Comparison of ENCODE assay signal across 1 cellular context in genomic region chr16:71807905-71808592, GRCh38.
TF ChIP-seq lines count a peak whose summit lies in the region.

No MANE protein-coding gene starts in this region.

TF ChIP-seq in K562, 482 proteins besides CTCF, POLR2A, EP300 and RAD21 (continued from another document and continues in another):
- no peak; a peak in 1 of 4 replicates for TF ChIP-seq MNT (conservative IDR thresholded peaks at IDR 0.05)
- TF ChIP-seq PTRF (tag; IDR thresholded peaks at IDR 0.05): no peak
- TF ChIP-seq ZNF518B (CRISPR knock-in tag; IDR thresholded peaks at IDR 0.05): no peak
- peak; percentile 16 for TF ChIP-seq NEUROD1 (IDR thresholded peaks at IDR 0.05; ENCODE audit: borderline replicate concordance, low read depth, low read length, partially characterized antibody)
- TF ChIP-seq ETV6 (IDR thresholded peaks at IDR 0.05; ENCODE audit: borderline replicate concordance in 1 of 2, low read depth in 2 of 2, low read length in 1 of 2): no peak
- no peak for TF ChIP-seq ETV6 (CRISPR knock-in tag; IDR thresholded peaks at IDR 0.05; ENCODE audit: borderline replicate concordance)
- TF ChIP-seq CBFB (CRISPR knock-in tag; IDR thresholded peaks at IDR 0.05): no peak
- no peak for TF ChIP-seq VEZF1 (CRISPR knock-in tag; IDR thresholded peaks at IDR 0.05)
- TF ChIP-seq ZNF780A (CRISPR knock-in tag; IDR thresholded peaks at IDR 0.05): no peak
- no peak for TF ChIP-seq ZNF707 (CRISPR knock-in tag; conservative IDR thresholded peaks at IDR 0.05)
- no peak for TF ChIP-seq RFX7 (CRISPR knock-in tag; IDR thresholded peaks at IDR 0.05)
- TF ChIP-seq ZZZ3 (IDR thresholded peaks at IDR 0.05): no peak
- TF ChIP-seq ZBTB2 (IDR thresholded peaks at IDR 0.05): 0 out of 2 replicates have a peak, but pooled peaks have one; percentile 34
- peak; percentile 55; the same call in 1 of the 2 replicates for TF ChIP-seq SMARCE1 (IDR thresholded peaks at IDR 0.05)
- TF ChIP-seq ARID1B (IDR thresholded peaks at IDR 0.05): no peak
- TF ChIP-seq TCF7L2 (IDR thresholded peaks at IDR 0.05; ENCODE audit: low read depth, low read length): no peak
- no peak for TF ChIP-seq HNRNPH1 (optimal IDR thresholded peaks at IDR 0.05; ENCODE audit: low read depth, low read length)
- TF ChIP-seq SPI1 (IDR thresholded peaks at IDR 0.05; ENCODE audit: borderline replicate concordance, low read depth, low read length): no peak
- TF ChIP-seq HBP1 (CRISPR knock-in tag; IDR thresholded peaks at IDR 0.05): no peak
- TF ChIP-seq RB1 (IDR thresholded peaks at IDR 0.05; ENCODE audit: low read depth): no peak
- TF ChIP-seq LARP7 (IDR thresholded peaks at IDR 0.05): 0 out of 2 replicates have a peak, but pooled peaks have one; percentile 33
- no peak for TF ChIP-seq LCOR (CRISPR knock-in tag; IDR thresholded peaks at IDR 0.05)
- TF ChIP-seq MXI1 (IDR thresholded peaks at IDR 0.05; ENCODE audit: low read depth, low read length): 0 out of 2 replicates have a peak, but pooled peaks have one; percentile 33
- TF ChIP-seq CHCHD3 (CRISPR knock-in tag; IDR thresholded peaks at IDR 0.05): no peak
- TF ChIP-seq KLF6 (CRISPR knock-in tag; IDR thresholded peaks at IDR 0.05; ENCODE audit: borderline replicate concordance): no peak
- TF ChIP-seq MYC (IDR thresholded peaks at IDR 0.05; ENCODE audit: low read depth, low read length): peak; percentile 36
- no peak for TF ChIP-seq MYC (CRISPR knock-in tag; IDR thresholded peaks at IDR 0.05; ENCODE audit: borderline replicate concordance, low read depth)
- no peak for TF ChIP-seq HMGXB4 (CRISPR knock-in tag; IDR thresholded peaks at IDR 0.05)
- no peak for TF ChIP-seq ESRRB (CRISPR knock-in tag; IDR thresholded peaks at IDR 0.05; ENCODE audit: borderline replicate concordance)
- 0 out of 2 replicates have a peak, but pooled peaks have one; percentile 11 for TF ChIP-seq GTF2F1 (IDR thresholded peaks at IDR 0.05; ENCODE audit: low read depth, low read length)
- no peak for TF ChIP-seq CREB1 (IDR thresholded peaks at IDR 0.05)
- TF ChIP-seq CREB1 (CRISPR knock-in tag; IDR thresholded peaks at IDR 0.05): no peak
- TF ChIP-seq ETS2 (tag; IDR thresholded peaks at IDR 0.05; ENCODE audit: borderline replicate concordance, poor library complexity, severe bottlenecking): no peak
- TF ChIP-seq SIX5 (IDR thresholded peaks at IDR 0.05; ENCODE audit: borderline replicate concordance in 1 of 2, insufficient read depth in 1 of 2, low read depth in 1 of 2, low read length in 2 of 2): no peak
- TF ChIP-seq ZNF696 (CRISPR knock-in tag; conservative IDR thresholded peaks at IDR 0.05): no peak
- no peak for TF ChIP-seq PTBP1 (IDR thresholded peaks at IDR 0.05; ENCODE audit: low read depth, low read length)
- TF ChIP-seq EGR1 (conservative IDR thresholded peaks at IDR 0.05): peak; percentile 27; the same call in 1 of the 2 replicates
- peak in 1 of 2 experiments; percentile 28; a peak in 1 of 4 replicates for TF ChIP-seq TBL1XR1 (IDR thresholded peaks at IDR 0.05; ENCODE audit: low read length in 2 of 2)
- TF ChIP-seq SMARCA4 (IDR thresholded peaks at IDR 0.05): 0 out of 2 replicates have a peak, but pooled peaks have one; percentile 41
- no peak for TF ChIP-seq CREB3 (tag; conservative IDR thresholded peaks at IDR 0.05; ENCODE audit: low read depth)
- TF ChIP-seq PRMT5 (CRISPR knock-in tag; IDR thresholded peaks at IDR 0.05): no peak
- peak in 1 of 2 experiments; percentile 16; a peak in 1 of 4 replicates for TF ChIP-seq UBTF (IDR thresholded peaks at IDR 0.05; ENCODE audit: borderline replicate concordance in 1 of 2, low read depth in 2 of 2, low read length in 2 of 2)
- TF ChIP-seq RBM14 (IDR thresholded peaks at IDR 0.05; ENCODE audit: borderline replicate concordance, insufficient read depth, low read depth, low read length): no peak
- TF ChIP-seq SETDB1 (IDR thresholded peaks at IDR 0.05; ENCODE audit: low read length): no peak
- TF ChIP-seq CSDE1 (IDR thresholded peaks at IDR 0.05): no peak
- no peak for TF ChIP-seq SNRNP70 (optimal IDR thresholded peaks at IDR 0.05; ENCODE audit: low read depth, low read length)
- 0 out of 2 replicates have a peak, but pooled peaks have one; percentile 17 for TF ChIP-seq CREM (IDR thresholded peaks at IDR 0.05; ENCODE audit: low read depth)
